12 cellular contexts compared by ENCODE assay signal in the genomic region with DNA sequence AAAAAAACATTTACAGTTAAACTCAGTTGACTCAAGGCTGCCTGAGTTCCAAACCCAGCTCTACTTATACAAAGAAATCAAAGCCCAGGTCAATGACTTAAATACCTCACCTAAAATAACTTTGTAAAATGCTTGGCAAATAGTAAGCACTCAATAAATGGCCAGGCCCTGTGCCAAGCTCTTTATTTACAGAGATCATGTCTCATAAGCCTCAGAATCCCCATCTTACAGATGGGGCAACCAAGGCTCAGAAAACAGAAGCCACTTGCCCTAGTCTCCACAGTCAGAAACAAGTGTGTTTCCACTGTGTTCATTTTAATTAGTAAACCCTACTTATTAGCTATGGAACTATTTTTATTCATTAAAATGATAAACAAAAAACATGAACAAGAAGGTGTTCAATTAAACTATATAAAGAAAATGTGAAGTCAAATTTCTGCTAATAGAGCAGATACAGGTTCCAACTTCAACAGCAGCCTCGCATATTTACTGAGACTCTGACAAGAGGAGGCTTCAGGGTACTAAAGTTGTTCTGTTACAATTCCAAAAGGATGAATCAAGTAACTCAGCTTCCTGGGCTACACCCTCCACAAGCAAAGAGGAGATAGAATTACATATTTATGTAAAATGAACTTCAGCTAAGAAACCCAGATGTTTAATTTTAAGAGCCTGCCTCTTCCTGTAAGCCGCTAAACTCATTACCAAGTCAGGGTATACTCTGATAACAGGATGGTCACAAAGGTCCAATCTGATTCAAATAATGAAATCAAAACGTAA. TPM values are rescaled to one million over a fixed set of nuclear protein-coding genes. Genes with fewer than 3 reads are reported as not detected.
DNase-seq lines count a peak whose midpoint lies in the region; ATAC-seq and TF ChIP-seq lines count a peak whose summit lies in the region.
"Had no signal": no experiment of that assay in that cellular context is flagged by ENCODE, and none has a peak within 500 bp of the region (broad histone marks: within the 10 kb centered on the region; RNA-seq: fewer than 3 reads in every experiment).

No MANE protein-coding gene starts in this region.

- intact Hi-C loops in PC-9 (cut with micrococcal nuclease; ENCODE audit: unreplicated experiment) = no loop called here
- intact Hi-C loops in CD4-positive, alpha-beta memory T cell (cut with micrococcal nuclease) = no loop called here

- H3K9me3 Mint-ChIP-seq in CD4-positive, alpha-beta memory T cell = no peaks in the 10 kb centered on the region

- no peaks in the 10 kb centered on the region for H3K4me1 Mint-ChIP-seq in CD4-positive, alpha-beta memory T cell

- no peaks in the 10 kb centered on the region for H3K27me3 Mint-ChIP-seq in CD4-positive, alpha-beta memory T cell

- BruUV-seq in PC-9 (replicated peaks; lab: Mats Ljungman, UMichigan) = no TSS peak

- POLR2A ChIA-PET in PC-9 (lab: Charles Lee; ENCODE audit: unreplicated experiment) = interaction anchor here (0.7 kb wide), 1 partner anchor 817 kb away, joined by 4 read pairs; no protein-coding TSS in a partner anchor
- POLR2A ChIA-PET in CD4-positive, alpha-beta memory T cell (lab: Charles Lee; ENCODE audit: partially characterized antibody) = no interaction called here

- H3K9me2 ChIP-seq in PC-9 (ENCODE audit: insufficient read depth) = no peaks in the 10 kb centered on the region

- H3F3A ChIP-seq in PC-9 (ENCODE audit: insufficient read depth, low read depth) = peaks cover 28% of the 10 kb centered on the region

- CTCF ChIA-PET in PC-9 (lab: Charles Lee) = no interaction called here
- CTCF ChIA-PET in CD4-positive, alpha-beta memory T cell (lab: Charles Lee; ENCODE audit: partially characterized antibody) = interaction anchor here (0.6 to 1.2 kb wide), 2 partner anchors 8 to 25 kb away, joined by 3 read pairs; no protein-coding TSS in a partner anchor

- TF ChIP-seq CTCF in PC-9 (conservative IDR thresholded peaks at IDR 0.05) = no peak
- no peak for TF ChIP-seq CTCF in fibroblast of lung (conservative IDR thresholded peaks at IDR 0.05 in 1 of 2, IDR thresholded peaks at IDR 0.05 in 1 of 2; ENCODE audit: low read depth in 1 of 2, low read length in 2 of 2)
- no peak for TF ChIP-seq CTCF in parathyroid adenoma (IDR thresholded peaks at IDR 0.05)

- H3K79me2 ChIP-seq in PC-9 (ENCODE audit: low read depth) (no peaks in the 10 kb centered on the region), fibroblast of lung (ENCODE audit: control insufficient read depth, insufficient read depth, low read length) (no peaks in the 10 kb centered on the region), parathyroid adenoma (no peaks in the 10 kb centered on the region)

- H3K27ac Mint-ChIP-seq in CD4-positive, alpha-beta memory T cell = no peak overlapping the region

- H3K4me2 ChIP-seq in PC-9 (peak overlapping the region; percentile 38), fibroblast of lung (ENCODE audit: extremely low read depth, insufficient read depth, low read length) (peak overlapping the region; percentile 68), parathyroid adenoma (ENCODE audit: low read length) (no peak overlapping the region)

- H3K9me3 ChIP-seq in PC-9 (ENCODE audit: insufficient read depth, low read depth) = no peaks in the 10 kb centered on the region
- H3K9me3 ChIP-seq in fibroblast of lung (ENCODE audit: control insufficient read depth, insufficient read depth, low read depth, low read length) = no peaks in the 10 kb centered on the region
- no peaks in the 10 kb centered on the region for H3K9me3 ChIP-seq in parathyroid adenoma (ENCODE audit: control insufficient read depth, low read length)
- H3K9me3 ChIP-seq in CD4-positive, alpha-beta memory T cell (ENCODE audit: control insufficient read depth in 1 of 2, low read length in 2 of 2) = no peaks in the 10 kb centered on the region

- H2AFZ ChIP-seq in PC-9 (no peak overlapping the region), fibroblast of lung (ENCODE audit: low read length) (no peak overlapping the region), parathyroid adenoma (peak overlapping the region; percentile 50)

- peaks cover 12 to 28% of the 10 kb centered on the region in 2 donors for H3K36me3 Mint-ChIP-seq in CD4-positive, alpha-beta memory T cell

- H3K4me1 ChIP-seq in PC-9 (replicated peaks; ENCODE audit: insufficient read depth) = peaks cover 24% of the 10 kb centered on the region
- H3K4me1 ChIP-seq in fibroblast of lung (ENCODE audit: control insufficient read depth, extremely low read depth, insufficient read depth, low read length) = peaks cover 14% of the 10 kb centered on the region
- H3K4me1 ChIP-seq in parathyroid adenoma = no peaks in the 10 kb centered on the region
- no peaks in the 10 kb centered on the region for H3K4me1 ChIP-seq in CD4-positive, alpha-beta memory T cell (ENCODE audit: insufficient read depth, low read length)

- H3K9ac ChIP-seq in fibroblast of lung (ENCODE audit: insufficient read depth, low read length) (no peak overlapping the region), parathyroid adenoma (no peak overlapping the region)

- peaks cover 7% of the 10 kb centered on the region; the same call in 1 of the 2 replicates for H3K36me3 ChIP-seq in PC-9 (ENCODE audit: low read depth)
- H3K36me3 ChIP-seq in fibroblast of lung (ENCODE audit: control insufficient read depth, insufficient read depth, low read length) = no peaks in the 10 kb centered on the region
- no peaks in the 10 kb centered on the region for H3K36me3 ChIP-seq in parathyroid adenoma (ENCODE audit: control insufficient read depth, insufficient read depth, low read length)
- no peaks in the 10 kb centered on the region for H3K36me3 ChIP-seq in CD4-positive, alpha-beta memory T cell (ENCODE audit: insufficient read depth, low read length)

- H3K27ac ChIP-seq in PC-9 = peak overlapping the region; percentile 56
- H3K27ac ChIP-seq in fibroblast of lung (ENCODE audit: insufficient read depth, low read length) = peak overlapping the region; percentile 80
- no peak overlapping the region for H3K27ac ChIP-seq in parathyroid adenoma
- no peak overlapping the region for H3K27ac ChIP-seq in CD4-positive, alpha-beta memory T cell (ENCODE audit: low read depth, low read length)

- H3K4me3 ChIP-seq in PC-9 (no peak overlapping the region), fibroblast of lung (replicated peaks in 1 of 4; ENCODE audit: control extremely low read depth in 1 of 4, insufficient read depth in 1 of 4, low read depth in 3 of 4, low read length in 4 of 4) (peak overlapping the region in 2 of 4 experiments; percentile 8 to 13), parathyroid adenoma (ENCODE audit: low read depth, low read length) (no peak overlapping the region)
- no peak overlapping the region for H3K4me3 ChIP-seq in CD4-positive, alpha-beta memory T cell (ENCODE audit: low read length in 2 of 2)

- no peak for ATAC-seq in GM21717 (IDR thresholded peaks at IDR 0.05; ENCODE audit: unreplicated experiment)
- no peak for ATAC-seq in GM21576 (IDR thresholded peaks at IDR 0.05; ENCODE audit: unreplicated experiment)

- H3K4me3 Mint-ChIP-seq in CD4-positive, alpha-beta memory T cell = no peak overlapping the region

- DNase-seq in Daoy (ENCODE audit: low read depth) = peak; percentile 72
- DNase-seq in PC-9 = peak; percentile 2 to 74
- peak; percentile 87 to 93 for DNase-seq in fibroblast of lung (ENCODE audit: low read depth in 2 of 2)
- DNase-seq in CD4-positive, alpha-beta memory T cell = no peak
- no peak for DNase-seq in NCI-H1417 treated with DMSO at 0.1 percent for 48 hours (lab: John Stamatoyannopoulos, UW)
- DNase-seq: activated T-cell treated with anti-CD3 and anti-CD28 coated beads, Interleukin-2, amount 50 U/mL, for 1 hour; DND-41; NCI-H1694 treated with DMSO at 0.1 percent for 48 hours; T-helper 1 cell had no signal

- no peaks in the 10 kb centered on the region for H3K27me3 ChIP-seq in PC-9 (ENCODE audit: insufficient read depth, low read depth)
- H3K27me3 ChIP-seq in fibroblast of lung (ENCODE audit: control insufficient read depth, insufficient read depth, low read length) = no peaks in the 10 kb centered on the region
- no peaks in the 10 kb centered on the region for H3K27me3 ChIP-seq in parathyroid adenoma (ENCODE audit: control insufficient read depth, insufficient read depth, low read length)
- no peaks in the 10 kb centered on the region for H3K27me3 ChIP-seq in CD4-positive, alpha-beta memory T cell (ENCODE audit: insufficient read depth, low read length)

- H4K20me1 ChIP-seq in PC-9 (ENCODE audit: insufficient read depth) (no peaks in the 10 kb centered on the region), fibroblast of lung (ENCODE audit: control insufficient read depth, extremely low read depth, insufficient read depth, low read length) (no peaks in the 10 kb centered on the region)

RNA-seq across cellular contexts. Expression of gene TTC28, which starts 30.7 kb away (rescaled TPM):
- total RNA-seq in Daoy (2014; rRNA removed; shearing (Covaris generic)) = 7.1 and 21.0 TPM in 2 replicates
- 6.7 and 8.5 TPM in 2 replicates for total RNA-seq in PC-9 (2021)
- total RNA-seq in fibroblast of lung = 22.9 and 31.4 TPM in 2 replicates
- polyA plus RNA-seq in fibroblast of lung = 8.2 and 8.6 TPM in 2 replicates
- 10.6 and 15.9 TPM in 2 replicates for polyA plus RNA-seq in fibroblast of lung (2012)
- 66.5 and 103 TPM in 2 replicates for polyA minus RNA-seq in fibroblast of lung (ENCODE audit: low replicate concordance)
- total RNA-seq in CD4-positive, alpha-beta memory T cell = 1 to 10 TPM; 1.6 to 1.7 TPM
- polyA plus RNA-seq in CD4-positive, alpha-beta memory T cell = under 1 TPM in 1 of 2 donors, not detected in 1; 0.50 TPM

RNA-seq across cellular contexts. Expression of gene CHEK2, which starts 31.3 kb away (rescaled TPM):
- total RNA-seq in Daoy (2014; rRNA removed; shearing (Covaris generic)) = 24.9 and 40.7 TPM in 2 replicates
- total RNA-seq in PC-9 (2021) (27.2 and 32.8 TPM in 2 replicates), fibroblast of lung (13.4 and 14.5 TPM in 2 replicates)
- 17.4 and 18.4 TPM in 2 replicates for polyA plus RNA-seq in fibroblast of lung
- 12.4 and 14.2 TPM in 2 replicates for polyA plus RNA-seq in fibroblast of lung (2012)
- 8.6 and 9.9 TPM in 2 replicates for polyA minus RNA-seq in fibroblast of lung (ENCODE audit: low replicate concordance)
- total RNA-seq in CD4-positive, alpha-beta memory T cell = 1 to 10 TPM; 7.6 to 9.2 TPM
- 10 to 100 TPM in 1 of 2 donors, 1 to 10 TPM in 1; 4.6 to 16.4 TPM for polyA plus RNA-seq in CD4-positive, alpha-beta memory T cell

RNA-seq across cellular contexts. Expression of gene HSCB, which starts 31.5 kb away (rescaled TPM):
- total RNA-seq in Daoy (2014; rRNA removed; shearing (Covaris generic)) = 48.2 and 59.0 TPM in 2 replicates
- total RNA-seq in PC-9 (2021) (8.3 and 10.0 TPM in 2 replicates), fibroblast of lung (19.3 and 26.6 TPM in 2 replicates)
- polyA plus RNA-seq in fibroblast of lung = 17.7 and 22.3 TPM in 2 replicates
- polyA plus RNA-seq in fibroblast of lung (2012) = 24.2 and 26.9 TPM in 2 replicates
- polyA minus RNA-seq in fibroblast of lung (ENCODE audit: low replicate concordance) = 2.7 and 6.7 TPM in 2 replicates
- 10 to 100 TPM in 1 of 2 experiments, 1 to 10 TPM in 1; 9.3 to 11.1 TPM for total RNA-seq in CD4-positive, alpha-beta memory T cell
- polyA plus RNA-seq in CD4-positive, alpha-beta memory T cell = 10 to 100 TPM in 1 of 2 donors, 1 to 10 TPM in 1; 7.6 to 10.3 TPM

Comparison
In these comparisons a context has a peak if more than half of its experiments do, and no peak if none do; other contexts are left out.
1. DNase-seq: peak in Daoy (single experiment), PC-9 (2 of 2) and fibroblast of lung (2 of 2); none in CD4-positive, alpha-beta memory T cell (0 of 5) and NCI-H1417 treated with DMSO at 0.1 percent for 48 hours (single experiment).
2. H3K27ac ChIP-seq: peak in PC-9 (single experiment) and fibroblast of lung (single experiment); none in parathyroid adenoma (single experiment) and CD4-positive, alpha-beta memory T cell (single experiment).